1 cellular context compared by ENCODE assay signal in the genomic region with DNA sequence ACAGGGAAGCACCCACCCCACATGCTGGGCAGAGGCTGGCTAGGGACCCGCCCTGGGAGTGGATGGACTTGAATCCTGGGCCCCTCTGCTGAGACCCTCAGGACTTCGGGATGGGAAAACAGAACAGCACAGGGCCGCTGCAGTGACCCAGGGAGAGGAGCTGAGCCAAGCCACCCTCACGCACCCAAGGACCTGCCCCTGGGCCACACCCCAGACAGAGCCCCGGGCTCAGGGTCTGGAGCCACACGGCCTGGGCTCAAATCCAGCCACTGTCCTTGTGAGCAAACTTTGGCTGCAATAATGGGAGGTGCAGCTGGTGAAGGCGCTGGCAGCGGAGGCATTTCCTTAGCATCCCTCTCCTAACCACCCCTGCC.
TF ChIP-seq lines count a peak whose summit lies in the region.

No MANE protein-coding gene starts in this region.

TF ChIP-seq in H1, 55 proteins besides CTCF, POLR2A, EP300 and RAD21:
- TF ChIP-seq RNF2 (IDR thresholded peaks at IDR 0.05; ENCODE audit: borderline replicate concordance, low read depth, low read length, missing control alignments, poor library complexity, severe bottlenecking) (no peak), GABPA (IDR thresholded peaks at IDR 0.05; ENCODE audit: borderline replicate concordance, insufficient read depth, low read length) (no peak), HDAC6 (IDR thresholded peaks at IDR 0.05; ENCODE audit: low read depth, low read length) (no peak), RFX5 (IDR thresholded peaks at IDR 0.05; ENCODE audit: borderline replicate concordance, low read depth, low read length) (no peak), SIX5 (IDR thresholded peaks at IDR 0.05; ENCODE audit: low read depth, low read length) (no peak), SRF (IDR thresholded peaks at IDR 0.05; ENCODE audit: low read depth, low read length) (no peak), CEBPB (IDR thresholded peaks at IDR 0.05; ENCODE audit: low read depth, low read length) (no peak), SIN3A (conservative IDR thresholded peaks at IDR 0.05 in 1 of 2, IDR thresholded peaks at IDR 0.05 in 1 of 2; ENCODE audit: low read depth in 1 of 2, low read length in 2 of 2) (no peak), JUND (IDR thresholded peaks at IDR 0.05; ENCODE audit: low read length) (no peak), BACH1 (IDR thresholded peaks at IDR 0.05; ENCODE audit: low read length) (no peak), TAF7 (optimal IDR thresholded peaks at IDR 0.05; ENCODE audit: borderline replicate concordance, low read depth, low read length) (no peak), SAP30 (IDR thresholded peaks at IDR 0.05; ENCODE audit: insufficient read depth, insufficient replicate concordance, low read length) (no peak), HDAC2 (IDR thresholded peaks at IDR 0.05; ENCODE audit: borderline replicate concordance in 1 of 2, low read depth in 2 of 2, low read length in 2 of 2) (no peak), TCF12 (IDR thresholded peaks at IDR 0.05; ENCODE audit: low read depth, low read length) (no peak)
TF ChIP-seq in H1: peak in this region for 0.
